In the genomic region with DNA sequence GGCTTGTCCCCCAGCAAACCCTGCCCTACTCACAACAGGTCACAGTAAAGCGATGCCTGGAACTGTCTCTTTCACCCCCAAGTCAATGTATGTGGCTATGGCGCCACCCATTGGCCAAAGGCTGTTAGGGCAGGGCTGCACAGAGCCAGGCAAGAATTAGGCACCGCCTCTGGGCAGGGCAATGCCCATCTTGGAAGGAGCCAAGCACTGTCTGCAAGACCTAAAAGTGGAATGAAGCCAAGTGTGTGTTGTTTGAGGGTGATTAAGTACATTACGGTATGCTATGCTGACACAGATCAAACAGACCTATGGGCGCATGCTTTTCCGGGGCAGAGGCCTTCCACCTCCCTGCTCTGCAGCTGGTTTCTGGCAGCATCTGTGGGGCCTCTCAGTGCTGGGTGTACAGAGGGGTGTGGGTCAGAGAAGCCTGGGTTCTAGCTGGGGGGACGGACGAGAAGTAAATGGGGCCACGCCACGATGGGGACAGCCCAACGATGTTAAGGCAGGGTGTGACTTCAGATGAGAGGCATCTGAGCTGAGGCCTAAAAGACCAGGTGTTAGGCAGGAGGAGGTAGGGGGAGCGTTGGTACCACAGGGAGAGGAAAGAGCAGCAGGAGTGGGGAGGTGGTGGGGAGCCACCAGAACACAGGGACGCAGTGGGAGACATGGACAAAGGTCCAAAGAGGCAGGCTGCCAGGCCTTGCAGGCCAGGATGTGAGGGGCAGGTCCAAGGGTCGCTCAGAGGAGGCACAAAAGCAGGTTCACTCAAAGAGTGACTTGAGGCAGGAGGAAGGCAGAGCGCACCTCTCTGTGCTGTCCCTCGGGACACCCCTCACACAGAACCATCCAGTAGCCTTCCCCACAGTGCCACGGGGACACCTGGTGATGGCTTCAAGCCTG, we compare ENCODE assay signal across 1 cellular context.
A peak's percentile ranks its signal among the peaks of the same experiment; 100 is the strongest.
TF ChIP-seq lines count a peak whose summit lies in the region.

No MANE protein-coding gene starts in this region.

TF ChIP-seq in HepG2, 621 proteins besides CTCF, POLR2A, EP300 and RAD21 (continued from another document and continues in another):
- TF ChIP-seq, protein P1, sequence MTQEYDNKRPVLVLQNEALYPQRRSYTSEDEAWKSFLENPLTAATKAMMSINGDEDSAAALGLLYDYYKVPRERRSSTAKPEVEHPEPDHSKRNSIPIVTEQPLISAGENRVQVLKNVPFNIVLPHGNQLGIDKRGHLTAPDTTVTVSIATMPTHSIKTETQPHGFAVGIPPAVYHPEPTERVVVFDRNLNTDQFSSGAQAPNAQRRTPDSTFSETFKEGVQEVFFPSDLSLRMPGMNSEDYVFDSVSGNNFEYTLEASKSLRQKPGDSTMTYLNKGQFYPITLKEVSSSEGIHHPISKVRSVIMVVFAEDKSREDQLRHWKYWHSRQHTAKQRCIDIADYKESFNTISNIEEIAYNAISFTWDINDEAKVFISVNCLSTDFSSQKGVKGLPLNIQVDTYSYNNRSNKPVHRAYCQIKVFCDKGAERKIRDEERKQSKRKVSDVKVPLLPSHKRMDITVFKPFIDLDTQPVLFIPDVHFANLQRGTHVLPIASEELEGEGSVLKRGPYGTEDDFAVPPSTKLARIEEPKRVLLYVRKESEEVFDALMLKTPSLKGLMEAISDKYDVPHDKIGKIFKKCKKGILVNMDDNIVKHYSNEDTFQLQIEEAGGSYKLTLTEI (CRISPR knock-in tag; conservative IDR thresholded peaks at IDR 0.05), result no peak
- TF ChIP-seq, protein P2, sequence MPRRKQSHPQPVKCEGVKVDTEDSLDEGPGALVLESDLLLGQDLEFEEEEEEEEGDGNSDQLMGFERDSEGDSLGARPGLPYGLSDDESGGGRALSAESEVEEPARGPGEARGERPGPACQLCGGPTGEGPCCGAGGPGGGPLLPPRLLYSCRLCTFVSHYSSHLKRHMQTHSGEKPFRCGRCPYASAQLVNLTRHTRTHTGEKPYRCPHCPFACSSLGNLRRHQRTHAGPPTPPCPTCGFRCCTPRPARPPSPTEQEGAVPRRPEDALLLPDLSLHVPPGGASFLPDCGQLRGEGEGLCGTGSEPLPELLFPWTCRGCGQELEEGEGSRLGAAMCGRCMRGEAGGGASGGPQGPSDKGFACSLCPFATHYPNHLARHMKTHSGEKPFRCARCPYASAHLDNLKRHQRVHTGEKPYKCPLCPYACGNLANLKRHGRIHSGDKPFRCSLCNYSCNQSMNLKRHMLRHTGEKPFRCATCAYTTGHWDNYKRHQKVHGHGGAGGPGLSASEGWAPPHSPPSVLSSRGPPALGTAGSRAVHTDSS (CRISPR knock-in tag; conservative IDR thresholded peaks at IDR 0.05), result no peak
- TF ChIP-seq ZFP36L1 (CRISPR knock-in tag; IDR thresholded peaks at IDR 0.05) (no peak), ZNF160 (CRISPR knock-in tag; IDR thresholded peaks at IDR 0.05) (no peak), SP1 (IDR thresholded peaks at IDR 0.05) (no peak), SP1 (CRISPR knock-in tag; IDR thresholded peaks at IDR 0.05) (no peak), REPIN1 (CRISPR knock-in tag; IDR thresholded peaks at IDR 0.05; ENCODE audit: borderline replicate concordance, low read depth) (no peak), ZNF264 (CRISPR knock-in tag; IDR thresholded peaks at IDR 0.05) (no peak), KAT2B (IDR thresholded peaks at IDR 0.05; ENCODE audit: borderline replicate concordance, low read depth, low read length) (no peak), NCOA1 (CRISPR knock-in tag; IDR thresholded peaks at IDR 0.05) (no peak), XRCC5 (optimal IDR thresholded peaks at IDR 0.05; ENCODE audit: low read length) (peak; percentile 18), SMAD1 (CRISPR knock-in tag; IDR thresholded peaks at IDR 0.05; ENCODE audit: borderline replicate concordance, low read depth) (no peak), IKZF1 (IDR thresholded peaks at IDR 0.05) (no peak), SALL1 (CRISPR knock-in tag; IDR thresholded peaks at IDR 0.05) (peak; percentile 23; the same call in 1 of the 2 replicates), ZKSCAN8 (CRISPR knock-in tag; IDR thresholded peaks at IDR 0.05; ENCODE audit: borderline replicate concordance) (peak; percentile 67; the same call in 1 of the 2 replicates), BCL6 (CRISPR knock-in tag; IDR thresholded peaks at IDR 0.05) (no peak), PCBP2 (optimal IDR thresholded peaks at IDR 0.05; ENCODE audit: low read depth, low read length, poor library complexity, severe bottlenecking) (no peak), ZNF546 (CRISPR knock-in tag; conservative IDR thresholded peaks at IDR 0.05) (0 out of 2 replicates have a peak, but pooled peaks have one; percentile 73), ZNF430 (CRISPR knock-in tag; IDR thresholded peaks at IDR 0.05) (no peak), ZNF703 (CRISPR knock-in tag; IDR thresholded peaks at IDR 0.05; ENCODE audit: borderline replicate concordance) (no peak), ZNF468 (CRISPR knock-in tag; IDR thresholded peaks at IDR 0.05) (peak; percentile 60; the same call in 1 of the 2 replicates), AHR (CRISPR knock-in tag; IDR thresholded peaks at IDR 0.05) (no peak), ZNF790 (CRISPR knock-in tag; IDR thresholded peaks at IDR 0.05; ENCODE audit: borderline replicate concordance) (no peak), RORA (CRISPR knock-in tag; IDR thresholded peaks at IDR 0.05) (no peak), ARNT (IDR thresholded peaks at IDR 0.05) (no peak), SOX6 (IDR thresholded peaks at IDR 0.05) (no peak), SOX6 (CRISPR knock-in tag; IDR thresholded peaks at IDR 0.05) (peak; percentile 38; the same call in 1 of the 2 replicates), MED8 (CRISPR knock-in tag; IDR thresholded peaks at IDR 0.05; ENCODE audit: insufficient replicate concordance) (peak; percentile 45), ZNF460 (CRISPR knock-in tag; IDR thresholded peaks at IDR 0.05; ENCODE audit: borderline replicate concordance) (no peak), ZNF841 (CRISPR knock-in tag; IDR thresholded peaks at IDR 0.05; ENCODE audit: borderline replicate concordance) (no peak), ETV6 (CRISPR knock-in tag; conservative IDR thresholded peaks at IDR 0.05) (no peak), PHF8 (CRISPR knock-in tag; IDR thresholded peaks at IDR 0.05) (no peak), FOXM1 (CRISPR knock-in tag; IDR thresholded peaks at IDR 0.05) (no peak), STAG1 (CRISPR knock-in tag; IDR thresholded peaks at IDR 0.05) (peak; percentile 93), ZNF879 (CRISPR knock-in tag; IDR thresholded peaks at IDR 0.05) (no peak), KDM3A (CRISPR knock-in tag; IDR thresholded peaks at IDR 0.05; ENCODE audit: low read depth) (no peak), ZNF138 (CRISPR knock-in tag; IDR thresholded peaks at IDR 0.05; ENCODE audit: low read depth) (no peak), ZNF660 (CRISPR knock-in tag; IDR thresholded peaks at IDR 0.05; ENCODE audit: borderline replicate concordance, low read depth) (no peak), KLF9 (CRISPR knock-in tag; IDR thresholded peaks at IDR 0.05; ENCODE audit: low read depth) (no peak), ZNF274 (CRISPR knock-in tag; IDR thresholded peaks at IDR 0.05) (no peak), RFX5 (IDR thresholded peaks at IDR 0.05; ENCODE audit: low read depth, low read length) (no peak)
- TF ChIP-seq, protein P3, sequence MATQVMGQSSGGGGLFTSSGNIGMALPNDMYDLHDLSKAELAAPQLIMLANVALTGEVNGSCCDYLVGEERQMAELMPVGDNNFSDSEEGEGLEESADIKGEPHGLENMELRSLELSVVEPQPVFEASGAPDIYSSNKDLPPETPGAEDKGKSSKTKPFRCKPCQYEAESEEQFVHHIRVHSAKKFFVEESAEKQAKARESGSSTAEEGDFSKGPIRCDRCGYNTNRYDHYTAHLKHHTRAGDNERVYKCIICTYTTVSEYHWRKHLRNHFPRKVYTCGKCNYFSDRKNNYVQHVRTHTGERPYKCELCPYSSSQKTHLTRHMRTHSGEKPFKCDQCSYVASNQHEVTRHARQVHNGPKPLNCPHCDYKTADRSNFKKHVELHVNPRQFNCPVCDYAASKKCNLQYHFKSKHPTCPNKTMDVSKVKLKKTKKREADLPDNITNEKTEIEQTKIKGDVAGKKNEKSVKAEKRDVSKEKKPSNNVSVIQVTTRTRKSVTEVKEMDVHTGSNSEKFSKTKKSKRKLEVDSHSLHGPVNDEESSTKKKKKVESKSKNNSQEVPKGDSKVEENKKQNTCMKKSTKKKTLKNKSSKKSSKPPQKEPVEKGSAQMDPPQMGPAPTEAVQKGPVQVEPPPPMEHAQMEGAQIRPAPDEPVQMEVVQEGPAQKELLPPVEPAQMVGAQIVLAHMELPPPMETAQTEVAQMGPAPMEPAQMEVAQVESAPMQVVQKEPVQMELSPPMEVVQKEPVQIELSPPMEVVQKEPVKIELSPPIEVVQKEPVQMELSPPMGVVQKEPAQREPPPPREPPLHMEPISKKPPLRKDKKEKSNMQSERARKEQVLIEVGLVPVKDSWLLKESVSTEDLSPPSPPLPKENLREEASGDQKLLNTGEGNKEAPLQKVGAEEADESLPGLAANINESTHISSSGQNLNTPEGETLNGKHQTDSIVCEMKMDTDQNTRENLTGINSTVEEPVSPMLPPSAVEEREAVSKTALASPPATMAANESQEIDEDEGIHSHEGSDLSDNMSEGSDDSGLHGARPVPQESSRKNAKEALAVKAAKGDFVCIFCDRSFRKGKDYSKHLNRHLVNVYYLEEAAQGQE (IDR thresholded peaks at IDR 0.05; ENCODE audit: borderline replicate concordance in 1 of 2, low read depth in 1 of 2, low read length in 2 of 2), result no peak
- TF ChIP-seq, protein P4, sequence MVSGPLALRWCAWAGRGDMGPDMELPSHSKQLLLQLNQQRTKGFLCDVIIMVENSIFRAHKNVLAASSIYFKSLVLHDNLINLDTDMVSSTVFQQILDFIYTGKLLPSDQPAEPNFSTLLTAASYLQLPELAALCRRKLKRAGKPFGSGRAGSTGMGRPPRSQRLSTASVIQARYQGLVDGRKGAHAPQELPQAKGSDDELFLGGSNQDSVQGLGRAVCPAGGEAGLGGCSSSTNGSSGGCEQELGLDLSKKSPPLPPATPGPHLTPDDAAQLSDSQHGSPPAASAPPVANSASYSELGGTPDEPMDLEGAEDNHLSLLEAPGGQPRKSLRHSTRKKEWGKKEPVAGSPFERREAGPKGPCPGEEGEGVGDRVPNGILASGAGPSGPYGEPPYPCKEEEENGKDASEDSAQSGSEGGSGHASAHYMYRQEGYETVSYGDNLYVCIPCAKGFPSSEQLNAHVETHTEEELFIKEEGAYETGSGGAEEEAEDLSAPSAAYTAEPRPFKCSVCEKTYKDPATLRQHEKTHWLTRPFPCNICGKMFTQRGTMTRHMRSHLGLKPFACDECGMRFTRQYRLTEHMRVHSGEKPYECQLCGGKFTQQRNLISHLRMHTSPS (CRISPR knock-in tag; IDR thresholded peaks at IDR 0.05; ENCODE audit: low read depth), result no peak; the same call in 1 of the 2 replicates
- TF ChIP-seq, protein P5, sequence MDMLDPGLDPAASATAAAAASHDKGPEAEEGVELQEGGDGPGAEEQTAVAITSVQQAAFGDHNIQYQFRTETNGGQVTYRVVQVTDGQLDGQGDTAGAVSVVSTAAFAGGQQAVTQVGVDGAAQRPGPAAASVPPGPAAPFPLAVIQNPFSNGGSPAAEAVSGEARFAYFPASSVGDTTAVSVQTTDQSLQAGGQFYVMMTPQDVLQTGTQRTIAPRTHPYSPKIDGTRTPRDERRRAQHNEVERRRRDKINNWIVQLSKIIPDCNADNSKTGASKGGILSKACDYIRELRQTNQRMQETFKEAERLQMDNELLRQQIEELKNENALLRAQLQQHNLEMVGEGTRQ (IDR thresholded peaks at IDR 0.05; ENCODE audit: low read depth, low read length), result no peak
- TF ChIP-seq, protein P5 (CRISPR knock-in tag; IDR thresholded peaks at IDR 0.05; ENCODE audit: borderline replicate concordance), result no peak
- TF ChIP-seq, protein P6, sequence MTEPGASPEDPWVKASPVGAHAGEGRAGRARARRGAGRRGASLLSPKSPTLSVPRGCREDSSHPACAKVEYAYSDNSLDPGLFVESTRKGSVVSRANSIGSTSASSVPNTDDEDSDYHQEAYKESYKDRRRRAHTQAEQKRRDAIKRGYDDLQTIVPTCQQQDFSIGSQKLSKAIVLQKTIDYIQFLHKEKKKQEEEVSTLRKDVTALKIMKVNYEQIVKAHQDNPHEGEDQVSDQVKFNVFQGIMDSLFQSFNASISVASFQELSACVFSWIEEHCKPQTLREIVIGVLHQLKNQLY (CRISPR knock-in tag; IDR thresholded peaks at IDR 0.05), result 0 out of 2 replicates have a peak, but pooled peaks have one; percentile 14
- TF ChIP-seq, protein P7, sequence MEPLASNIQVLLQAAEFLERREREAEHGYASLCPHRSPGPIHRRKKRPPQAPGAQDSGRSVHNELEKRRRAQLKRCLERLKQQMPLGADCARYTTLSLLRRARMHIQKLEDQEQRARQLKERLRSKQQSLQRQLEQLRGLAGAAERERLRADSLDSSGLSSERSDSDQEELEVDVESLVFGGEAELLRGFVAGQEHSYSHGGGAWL (CRISPR knock-in tag; IDR thresholded peaks at IDR 0.05), result no peak
- TF ChIP-seq, protein P8, sequence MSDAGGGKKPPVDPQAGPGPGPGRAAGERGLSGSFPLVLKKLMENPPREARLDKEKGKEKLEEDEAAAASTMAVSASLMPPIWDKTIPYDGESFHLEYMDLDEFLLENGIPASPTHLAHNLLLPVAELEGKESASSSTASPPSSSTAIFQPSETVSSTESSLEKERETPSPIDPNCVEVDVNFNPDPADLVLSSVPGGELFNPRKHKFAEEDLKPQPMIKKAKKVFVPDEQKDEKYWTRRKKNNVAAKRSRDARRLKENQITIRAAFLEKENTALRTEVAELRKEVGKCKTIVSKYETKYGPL (CRISPR knock-in tag; IDR thresholded peaks at IDR 0.05), result no peak
- TF ChIP-seq, protein P9, sequence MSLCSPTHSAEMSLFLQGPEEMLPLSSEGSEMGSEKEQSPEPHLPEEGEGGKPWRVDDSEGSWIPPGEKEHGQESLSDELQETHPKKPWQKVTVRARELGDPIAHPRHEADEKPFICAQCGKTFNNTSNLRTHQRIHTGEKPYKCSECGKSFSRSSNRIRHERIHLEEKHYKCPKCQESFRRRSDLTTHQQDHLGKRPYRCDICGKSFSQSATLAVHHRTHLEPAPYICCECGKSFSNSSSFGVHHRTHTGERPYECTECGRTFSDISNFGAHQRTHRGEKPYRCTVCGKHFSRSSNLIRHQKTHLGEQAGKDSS (CRISPR knock-in tag; IDR thresholded peaks at IDR 0.05; ENCODE audit: borderline replicate concordance, low read depth), result no peak
- TF ChIP-seq, protein P10, sequence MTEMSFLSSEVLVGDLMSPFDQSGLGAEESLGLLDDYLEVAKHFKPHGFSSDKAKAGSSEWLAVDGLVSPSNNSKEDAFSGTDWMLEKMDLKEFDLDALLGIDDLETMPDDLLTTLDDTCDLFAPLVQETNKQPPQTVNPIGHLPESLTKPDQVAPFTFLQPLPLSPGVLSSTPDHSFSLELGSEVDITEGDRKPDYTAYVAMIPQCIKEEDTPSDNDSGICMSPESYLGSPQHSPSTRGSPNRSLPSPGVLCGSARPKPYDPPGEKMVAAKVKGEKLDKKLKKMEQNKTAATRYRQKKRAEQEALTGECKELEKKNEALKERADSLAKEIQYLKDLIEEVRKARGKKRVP (CRISPR knock-in tag; IDR thresholded peaks at IDR 0.05), result no peak
